In genomic region chr5:151903243-151903653, GRCh38 we compare ENCODE assay signal across 10 cellular contexts.
DNase-seq lines count a peak whose midpoint lies in the region; ATAC-seq lines count a peak whose summit lies in the region.
"Had no signal": no experiment of that assay in that cellular context is flagged by ENCODE, and none has a peak within 500 bp of the region (broad histone marks: within the 10 kb centered on the region; RNA-seq: fewer than 3 reads in every experiment).

No MANE protein-coding gene starts in this region.

- peaks cover 22% of the 10 kb centered on the region for H3K4me1 Mint-ChIP-seq in stimulated activated memory B cell treated with anti-CD40 and anti-IgM and Interleukin-4, amounts not matched to agents 10 μg/mL and 1 μg/mL and 100 μg/mL, for 72 hours

- H3K36me3 Mint-ChIP-seq in stimulated activated memory B cell treated with anti-CD40 and anti-IgM and Interleukin-4, amounts not matched to agents 10 μg/mL and 1 μg/mL and 100 μg/mL, for 72 hours = peaks cover 8% of the 10 kb centered on the region

- ATAC-seq in HG02678 (IDR thresholded peaks at IDR 0.05; ENCODE audit: unreplicated experiment) = peak; percentile 94
- peak; percentile 84 for ATAC-seq in HG03521 (IDR thresholded peaks at IDR 0.05; ENCODE audit: unreplicated experiment)
- ATAC-seq in stimulated activated memory B cell treated with anti-CD40 and anti-IgM and Interleukin-4, amounts not matched to agents 10 μg/mL and 1 μg/mL and 100 μg/mL, for 72 hours = peak; percentile 95

- peaks cover 11% of the 10 kb centered on the region for H3K27me3 Mint-ChIP-seq in stimulated activated memory B cell treated with anti-CD40 and anti-IgM and Interleukin-4, amounts not matched to agents 10 μg/mL and 1 μg/mL and 100 μg/mL, for 72 hours

- H3K9me3 Mint-ChIP-seq in stimulated activated memory B cell treated with anti-CD40 and anti-IgM and Interleukin-4, amounts not matched to agents 10 μg/mL and 1 μg/mL and 100 μg/mL, for 72 hours = peaks cover 7% of the 10 kb centered on the region

- H3K27ac Mint-ChIP-seq in stimulated activated memory B cell treated with anti-CD40 and anti-IgM and Interleukin-4, amounts not matched to agents 10 μg/mL and 1 μg/mL and 100 μg/mL, for 72 hours = no peak overlapping the region

- DNase-seq in NCI-H1417 (lab: John Stamatoyannopoulos, UW) (peak in 2 of 3 experiments; percentile 10 to 44), NCI-H1417 treated with DMSO at 0.1 percent for 48 hours (lab: John Stamatoyannopoulos, UW) (no peak), HUDEP-2 (lab: John Stamatoyannopoulos, UW; ENCODE audit: unreplicated experiment in 76 of 76) (no peak), UCSD-AML1 (lab: John Stamatoyannopoulos, UW; ENCODE audit: unreplicated experiment) (no peak), Ammon's horn (ENCODE audit: low spot score) (no peak)
- DNase-seq: activated naive CD4-positive, alpha-beta T cell treated with anti-CD3 and anti-CD28 coated beads, Interleukin-2, amount 50 U/mL, for 16 hours; KG1 had no signal

- H3K4me3 Mint-ChIP-seq in stimulated activated memory B cell treated with anti-CD40 and anti-IgM and Interleukin-4, amounts not matched to agents 10 μg/mL and 1 μg/mL and 100 μg/mL, for 72 hours = no peak overlapping the region

Comparison
In these comparisons a context has a peak if more than half of its experiments do, and no peak if none do; other contexts are left out.
1. DNase-seq: peak in NCI-H1417 (2 of 3); none in NCI-H1417 treated with DMSO at 0.1 percent for 48 hours (single experiment), HUDEP-2 (0 of 76), UCSD-AML1 (single experiment) and Ammon's horn (single experiment).
2. Peak in every context shown above with its lines, with median percentiles within 50 percentile points of each other: ATAC-seq.